Comparison of ENCODE assay signal across 8 cellular contexts in the genomic region with DNA sequence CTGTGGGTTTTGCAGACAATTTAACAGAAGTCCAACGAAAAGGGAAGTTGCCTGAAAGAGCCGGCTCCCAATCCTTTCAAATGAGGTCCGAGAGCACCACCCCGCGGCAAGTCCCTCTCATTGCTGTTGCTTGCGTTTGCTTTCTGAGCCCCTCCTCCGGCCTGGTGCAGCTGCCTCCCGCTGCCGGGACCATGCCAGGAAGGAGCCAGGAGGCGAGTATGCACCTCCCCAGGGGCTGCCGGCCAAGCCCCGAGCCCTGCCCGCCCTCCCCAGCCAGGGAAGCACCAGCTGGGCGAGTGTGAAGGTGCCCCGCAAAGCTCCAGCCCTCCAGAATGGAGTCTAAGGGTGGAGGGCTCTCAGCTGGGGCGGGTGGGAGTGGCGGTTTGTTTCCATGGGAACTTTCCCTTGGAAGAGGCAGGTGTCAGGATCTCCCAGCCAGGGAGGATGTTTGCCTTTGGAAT. TPM values are rescaled to one million over a fixed set of nuclear protein-coding genes. Genes with fewer than 3 reads are reported as not detected.
DNase-seq lines count a peak whose midpoint lies in the region; ATAC-seq lines count a peak whose summit lies in the region.

No MANE protein-coding gene starts in this region.

- no peak overlapping the region for H3K4me3 Mint-ChIP-seq in activated CD4-positive, alpha-beta memory T cell treated with anti-CD3 and anti-CD28 coated beads for 36 hours
- no peak overlapping the region for H3K4me3 Mint-ChIP-seq in naive B cell

- peak; percentile 88 for DNase-seq in Ammon's horn (ENCODE audit: low spot score)
- DNase-seq in NCI-H526 treated with DMSO at 0.1 percent for 48 hours (lab: John Stamatoyannopoulos, UW) = peak; percentile 86
- DNase-seq in activated CD4-positive, alpha-beta memory T cell treated with anti-CD3 and anti-CD28 coated beads for 36 hours = peak; percentile 77
- DNase-seq in naive B cell = peak; percentile 58
- peak; percentile 52 for DNase-seq in stromal cell of bone marrow (ENCODE audit: low read depth)

- no peak overlapping the region for H3K27ac Mint-ChIP-seq in activated CD4-positive, alpha-beta memory T cell treated with anti-CD3 and anti-CD28 coated beads for 36 hours
- H3K27ac Mint-ChIP-seq in naive B cell = no peak overlapping the region

- no peaks in the 10 kb centered on the region for H3K36me3 Mint-ChIP-seq in activated CD4-positive, alpha-beta memory T cell treated with anti-CD3 and anti-CD28 coated beads for 36 hours
- H3K36me3 Mint-ChIP-seq in naive B cell = no peaks in the 10 kb centered on the region

- ATAC-seq in GM18870 (IDR thresholded peaks at IDR 0.05; ENCODE audit: unreplicated experiment) (peak; percentile 81), HG03571 (IDR thresholded peaks at IDR 0.05; ENCODE audit: unreplicated experiment) (peak; percentile 87), esophagus mucosa (peak; percentile 65), naive B cell (ENCODE audit: low read depth in 2 of 2) (peak; percentile 64 to 76)

- H3K9me3 Mint-ChIP-seq in activated CD4-positive, alpha-beta memory T cell treated with anti-CD3 and anti-CD28 coated beads for 36 hours = no peaks in the 10 kb centered on the region
- H3K9me3 Mint-ChIP-seq in naive B cell = peaks cover 0 to 6% (median 0%) of the 10 kb centered on the region in 7 donors

- POLR2A ChIA-PET in activated CD4-positive, alpha-beta memory T cell treated with anti-CD3 and anti-CD28 coated beads for 36 hours (lab: Charles Lee) = no interaction called here

- intact Hi-C loops in activated CD4-positive, alpha-beta memory T cell treated with anti-CD3 and anti-CD28 coated beads for 36 hours (cut with micrococcal nuclease) = loop anchor here (1.0 kb wide), 1 partner anchor 421 kb away; no protein-coding TSS in a partner anchor

- CTCF ChIA-PET in activated CD4-positive, alpha-beta memory T cell treated with anti-CD3 and anti-CD28 coated beads for 36 hours (lab: Charles Lee) = interaction anchor here (0.9 to 1.4 kb wide), 3 partner anchors 10 to 421 kb away, joined by 3 read pairs; no protein-coding TSS in a partner anchor

- H3K4me1 Mint-ChIP-seq in activated CD4-positive, alpha-beta memory T cell treated with anti-CD3 and anti-CD28 coated beads for 36 hours (ENCODE audit: low read depth) = peaks cover 3% of the 10 kb centered on the region
- peaks cover 0 to 6% (median 4%) of the 10 kb centered on the region in 3 donors for H3K4me1 Mint-ChIP-seq in naive B cell

- H3K27me3 Mint-ChIP-seq in activated CD4-positive, alpha-beta memory T cell treated with anti-CD3 and anti-CD28 coated beads for 36 hours = peaks cover 33% of the 10 kb centered on the region
- H3K27me3 Mint-ChIP-seq in naive B cell = peaks cover 25 to 52% (median 49%) of the 10 kb centered on the region in 3 donors

RNA-seq across cellular contexts. Expression of a gene that starts 25.8 kb away (rescaled TPM):
- total RNA-seq in activated CD4-positive, alpha-beta memory T cell treated with anti-CD3 and anti-CD28 coated beads for 36 hours = 10 to 100 TPM; 31.9 to 32.3 TPM
- total RNA-seq in esophagus mucosa = 14.1 TPM
- 10 to 100 TPM; 15.0 to 27.4 (median 22.3) TPM for polyA plus RNA-seq in naive B cell (ENCODE audit: low read depth in 6 of 6)

Comparison
In these comparisons a context has a peak if more than half of its experiments do, and no peak if none do; other contexts are left out.
1. Peak in every context shown above with its lines: DNase-seq and ATAC-seq.